In the genomic region with DNA sequence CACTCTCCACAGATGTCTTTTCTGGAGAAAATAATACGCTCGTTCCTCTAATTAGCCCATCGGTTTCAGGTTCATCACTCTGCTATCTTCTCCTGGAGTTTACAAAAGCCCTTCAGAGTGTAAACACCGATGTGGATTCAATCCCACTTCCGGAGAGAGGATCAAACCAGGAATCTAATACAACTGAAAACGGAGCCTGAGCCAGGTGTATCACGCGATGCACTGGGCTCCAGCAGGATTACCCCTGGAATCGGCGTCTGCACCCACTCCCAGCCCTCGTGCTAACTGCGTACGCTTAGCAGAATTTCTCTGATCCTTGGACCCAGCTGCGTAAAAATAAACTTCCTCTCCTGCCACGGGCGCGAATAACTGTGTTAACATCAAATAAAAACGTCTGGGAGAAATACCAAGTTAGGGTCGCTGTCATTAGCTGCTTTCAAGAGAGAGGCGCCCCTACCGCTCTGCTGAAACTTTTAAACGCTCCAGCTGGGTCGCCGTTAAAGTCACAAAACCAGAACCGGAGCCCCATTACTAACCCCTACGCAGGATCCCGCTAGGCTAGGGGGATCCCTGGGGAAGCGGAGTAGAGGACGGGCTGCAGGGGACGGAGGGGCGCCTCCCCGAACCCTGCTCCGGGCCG, we compare ENCODE assay signal across 8 cellular contexts. TPM values are rescaled to one million over a fixed set of nuclear protein-coding genes. Genes with fewer than 3 reads are reported as not detected.
DNase-seq lines count a peak whose midpoint lies in the region; ATAC-seq and TF ChIP-seq lines count a peak whose summit lies in the region.

No MANE protein-coding gene starts in this region.

- peak overlapping the region; percentile 92 for H3K9ac ChIP-seq in SK-N-SH
- H3K9ac ChIP-seq in rectal smooth muscle tissue (ENCODE audit: low read length): peak overlapping the region; percentile 94

- peaks cover 20% of the 10 kb centered on the region; the same call in 1 of the 2 replicates for H4K20me1 ChIP-seq in SK-N-SH (ENCODE audit: insufficient read depth)

- DNase-seq in CD1c-positive myeloid dendritic cell (ENCODE audit: extremely low spot score) (peak; percentile 27), SK-N-SH (peak; percentile 72), fibroblast of peridontal ligament (ENCODE audit: extremely low read depth) (peak; percentile 15), AG08395 (ENCODE audit: low spot score) (no peak)
- DNase-seq in activated CD4-positive, alpha-beta T cell treated with anti-CD3 and anti-CD28 coated beads for 4 hours: no peak

- WGBS in SK-N-SH (ENCODE audit: low lambda C conversion rate): 1% methylated on average over 30 of the region's 34 CpGs

- H2AFZ ChIP-seq in SK-N-SH (ENCODE audit: low read depth): no peak overlapping the region; the same call in 1 of the 2 replicates

- H3K36me3 ChIP-seq in SK-N-SH (replicated peaks in 1 of 2; ENCODE audit: control insufficient read depth in 1 of 2, insufficient read depth in 2 of 2, low read length in 1 of 2) (peaks cover 24 to 44% of the 10 kb centered on the region in 2 experiments), rectal smooth muscle tissue (ENCODE audit: control insufficient read depth, insufficient read depth, low read length) (peaks cover 10% of the 10 kb centered on the region)

- peak overlapping the region; percentile 67 to 94 for H3K4me3 ChIP-seq in SK-N-SH (ENCODE audit: low read depth in 2 of 2, low read length in 1 of 2)
- peak overlapping the region; percentile 95 for H3K4me3 ChIP-seq in rectal smooth muscle tissue (ENCODE audit: low read length)

- H3K27me3 ChIP-seq in SK-N-SH (ENCODE audit: insufficient read depth) (no peaks in the 10 kb centered on the region), rectal smooth muscle tissue (ENCODE audit: control insufficient read depth, insufficient read depth, low read length) (no peaks in the 10 kb centered on the region)

- peaks cover 5% of the 10 kb centered on the region for H3F3A ChIP-seq in SK-N-SH (replicated peaks; ENCODE audit: insufficient read depth)

- no peaks in the 10 kb centered on the region for H3K9me2 ChIP-seq in SK-N-SH

- ATAC-seq in GM21717 (IDR thresholded peaks at IDR 0.05; ENCODE audit: unreplicated experiment) (peak; percentile 2), HG02973 (IDR thresholded peaks at IDR 0.05; ENCODE audit: unreplicated experiment) (no peak)

- no peak for TF ChIP-seq RAD21 in SK-N-SH (IDR thresholded peaks at IDR 0.05; ENCODE audit: low read length)

- POLR2A ChIA-PET in SK-N-SH (lab: Yijun Ruan, JAX): interaction anchor here (0.9 to 1.4 kb wide), 3 partner anchors 21 to 87 kb away, joined by 3 to 11 read pairs (median 4); a partner anchor contains a TSS

- peaks cover 55% of the 10 kb centered on the region for H3K79me2 ChIP-seq in SK-N-SH (ENCODE audit: insufficient read depth)

- peak overlapping the region; percentile 76 to 87 for H3K27ac ChIP-seq in SK-N-SH (ENCODE audit: low read depth in 2 of 2, low read length in 1 of 2)
- peak overlapping the region; percentile 72 for H3K27ac ChIP-seq in rectal smooth muscle tissue (ENCODE audit: low read depth, low read length)

- no peak for TF ChIP-seq CTCF in SK-N-SH (IDR thresholded peaks at IDR 0.05)

- no peak for TF ChIP-seq EP300 in SK-N-SH (IDR thresholded peaks at IDR 0.05; ENCODE audit: borderline replicate concordance in 1 of 2, low read depth in 1 of 2, low read length in 1 of 2)

- peak overlapping the region; percentile 87 for H3K4me2 ChIP-seq in SK-N-SH

- H3K9me3 ChIP-seq in SK-N-SH: no peaks in the 10 kb centered on the region

- CTCF ChIA-PET in SK-N-SH (lab: Yijun Ruan, JAX): interaction anchor here (0.6 to 8.5 kb wide), 16 partner anchors 9 to 163 kb away, joined by 3 to 59 read pairs (median 4); a partner anchor contains a TSS

- H3K4me1 ChIP-seq in SK-N-SH (ENCODE audit: control insufficient read depth in 1 of 2, insufficient read depth in 2 of 2, low read depth in 1 of 2, low read length in 1 of 2): peaks cover 12 to 13% of the 10 kb centered on the region in 2 experiments; a peak in 3 of 4 replicates
- peaks cover 8% of the 10 kb centered on the region for H3K4me1 ChIP-seq in rectal smooth muscle tissue (ENCODE audit: control insufficient read depth, insufficient read depth, low read length)

TF ChIP-seq in SK-N-SH, 30 proteins besides CTCF, POLR2A, EP300 and RAD21:
- TF ChIP-seq MXI1 (IDR thresholded peaks at IDR 0.05; ENCODE audit: low read depth, low read length) (peak; percentile 55; the same call in 1 of the 2 replicates), FOXJ3 (CRISPR knock-in tag; IDR thresholded peaks at IDR 0.05) (0 out of 2 replicates have a peak, but pooled peaks have one; percentile 6), TAF1 (IDR thresholded peaks at IDR 0.05; ENCODE audit: borderline replicate concordance, low read depth, low read length) (peak; percentile 47; the same call in 1 of the 2 replicates), CHD2 (IDR thresholded peaks at IDR 0.05; ENCODE audit: low read length, partially characterized antibody) (peak; percentile 27), ELF1 (IDR thresholded peaks at IDR 0.05) (no peak)

RNA-seq across cellular contexts. Expression of a gene that starts 0.5 kb away (rescaled TPM):
- 30.5 and 45.2 TPM in 2 replicates for polyA plus RNA-seq in SK-N-SH (2012; rRNA removed)
- 20.6 and 23.4 TPM in 2 replicates for polyA plus RNA-seq in SK-N-SH (2012; cell fraction: cytosol; rRNA removed)
- 141 and 204 TPM in 2 replicates for polyA plus RNA-seq in SK-N-SH (2012; cell fraction: nucleus; rRNA removed)

RNA-seq across cellular contexts. Expression of a gene that starts 7.8 kb away (rescaled TPM):
- 413 and 435 TPM in 2 replicates for polyA plus RNA-seq in SK-N-SH (2012; rRNA removed)
- 340 and 388 TPM in 2 replicates for polyA plus RNA-seq in SK-N-SH (2012; cell fraction: cytosol; rRNA removed)
- polyA plus RNA-seq in SK-N-SH (2012; cell fraction: nucleus; rRNA removed): 259 and 284 TPM in 2 replicates

RNA-seq across cellular contexts. Expression of a gene that starts 20.2 kb away (rescaled TPM):
- 235 and 241 TPM in 2 replicates for polyA plus RNA-seq in SK-N-SH (2012; rRNA removed)
- polyA plus RNA-seq in SK-N-SH (2012; cell fraction: cytosol; rRNA removed): 104 and 136 TPM in 2 replicates
- 652 and 744 TPM in 2 replicates for polyA plus RNA-seq in SK-N-SH (2012; cell fraction: nucleus; rRNA removed)

RNA-seq across cellular contexts. Expression of a gene that starts 20.4 kb away (rescaled TPM):
- 35.0 and 39.2 TPM in 2 replicates for polyA plus RNA-seq in SK-N-SH (2012; rRNA removed)
- 22.7 and 25.0 TPM in 2 replicates for polyA plus RNA-seq in SK-N-SH (2012; cell fraction: cytosol; rRNA removed)
- polyA plus RNA-seq in SK-N-SH (2012; cell fraction: nucleus; rRNA removed): 110 and 133 TPM in 2 replicates

RNA-seq across cellular contexts. Expression of a gene that starts 31.4 kb away (rescaled TPM):
- polyA plus RNA-seq in SK-N-SH (2012; rRNA removed): 17.5 and 22.8 TPM in 2 replicates
- 16.5 and 18.9 TPM in 2 replicates for polyA plus RNA-seq in SK-N-SH (2012; cell fraction: cytosol; rRNA removed)
- polyA plus RNA-seq in SK-N-SH (2012; cell fraction: nucleus; rRNA removed): 17.3 and 22.4 TPM in 2 replicates

Comparison
In these comparisons a context has a peak if more than half of its experiments do, and no peak if none do; other contexts are left out.
1. DNase-seq: peak in CD1c-positive myeloid dendritic cell (single experiment), SK-N-SH (single experiment) and fibroblast of peridontal ligament (single experiment); none in activated CD4-positive, alpha-beta T cell treated with anti-CD3 and anti-CD28 coated beads for 4 hours (0 of 2) and AG08395 (single experiment).